9 cellular contexts compared by ENCODE assay signal in the genomic region with DNA sequence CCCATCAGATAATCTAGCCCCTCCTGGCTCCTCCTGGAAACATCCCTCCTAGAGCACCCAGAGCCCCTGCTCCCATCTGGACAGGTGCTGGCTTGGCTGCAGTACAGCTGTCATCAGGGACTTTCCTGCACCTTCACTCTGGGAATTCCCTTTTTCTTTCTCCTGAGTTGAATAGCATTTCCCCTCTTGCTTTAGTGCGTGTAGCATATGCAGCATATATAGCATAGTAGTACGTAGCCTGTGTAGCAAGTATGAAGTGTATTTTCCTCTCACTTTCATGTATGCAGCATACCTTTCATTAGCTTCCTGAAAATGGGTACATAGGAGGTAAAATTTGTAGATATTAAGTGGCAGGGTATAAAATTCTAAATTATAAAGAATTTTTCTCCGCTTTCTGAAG.
DNase-seq lines count a peak whose midpoint lies in the region; ATAC-seq and TF ChIP-seq lines count a peak whose summit lies in the region.
"Had no signal": no experiment of that assay in that cellular context is flagged by ENCODE, and none has a peak within 500 bp of the region (broad histone marks: within the 10 kb centered on the region; RNA-seq: fewer than 3 reads in every experiment).

No MANE protein-coding gene starts in this region.

- 82 to 92% (median 85%) methylated on average over 3 of the region's 3 CpGs for WGBS in stomach, 5 donors

- peaks cover 39% of the 10 kb centered on the region for H3K36me3 Mint-ChIP-seq in activated T-cell treated with anti-CD3 and anti-CD28 coated beads, Interleukin-2, amount 50 U/mL, for 4 hours (ENCODE audit: insufficient read depth)
- no peaks in the 10 kb centered on the region for H3K36me3 Mint-ChIP-seq in GM23338 (ENCODE audit: low read depth)
- peaks cover 24 to 34% of the 10 kb centered on the region in 2 donors for H3K36me3 Mint-ChIP-seq in stimulated activated naive B cell treated with anti-CD40 and anti-IgM and Interleukin-4, amounts not matched to agents 10 μg/mL and 1 μg/mL and 100 μg/mL, for 72 hours
- H3K36me3 Mint-ChIP-seq in progenitor cell of endocrine pancreas (ENCODE audit: insufficient read depth) = peaks cover 4% of the 10 kb centered on the region
- H3K36me3 Mint-ChIP-seq: WTC11 had no signal

- H3K36me3 ChIP-seq in GM23338 (ENCODE audit: insufficient read depth) = no peaks in the 10 kb centered on the region
- peaks cover 5 to 60% (median 53%) of the 10 kb centered on the region in 4 donors for H3K36me3 ChIP-seq in stomach

- H3K9me2 ChIP-seq in GM23338 (ENCODE audit: insufficient read depth) = no peaks in the 10 kb centered on the region

- no peak overlapping the region for H3K27ac ChIP-seq in GM23338 (ENCODE audit: low read depth)
- H3K27ac ChIP-seq in stomach = no peak overlapping the region

- no peak overlapping the region for H3K4me2 ChIP-seq in GM23338

- peaks cover 25% of the 10 kb centered on the region for H3K4me1 Mint-ChIP-seq in activated T-cell treated with anti-CD3 and anti-CD28 coated beads, Interleukin-2, amount 50 U/mL, for 4 hours (ENCODE audit: low read depth)
- H3K4me1 Mint-ChIP-seq in GM23338 (peaks cover 4% of the 10 kb centered on the region; the same call in 1 of the 3 replicates), progenitor cell of endocrine pancreas (ENCODE audit: low read depth) (peaks cover 3% of the 10 kb centered on the region)
- peaks cover 23 to 35% of the 10 kb centered on the region in 2 donors for H3K4me1 Mint-ChIP-seq in stimulated activated naive B cell treated with anti-CD40 and anti-IgM and Interleukin-4, amounts not matched to agents 10 μg/mL and 1 μg/mL and 100 μg/mL, for 72 hours

- H3K4me1 ChIP-seq in GM23338 (ENCODE audit: insufficient read depth) (0 out of 2 replicates have a peak, but pooled peaks cover 3% of the 10 kb centered on the region), stomach (no peaks in the 10 kb centered on the region)

- TF ChIP-seq CTCF in GM23338 (conservative IDR thresholded peaks at IDR 0.05; ENCODE audit: low read depth in 2 of 2) = no peak
- no peak for TF ChIP-seq CTCF in stomach (IDR thresholded peaks at IDR 0.05)
- TF ChIP-seq CTCF in progenitor cell of endocrine pancreas (IDR thresholded peaks at IDR 0.05; ENCODE audit: unreplicated experiment) = no peak

- H3K4me3 ChIP-seq in GM23338 (no peak overlapping the region), stomach (no peak overlapping the region)

- no peaks in the 10 kb centered on the region for H4K20me1 ChIP-seq in GM23338 (replicated peaks; ENCODE audit: insufficient read depth)

- no peaks in the 10 kb centered on the region for H3K9me3 Mint-ChIP-seq in activated T-cell treated with anti-CD3 and anti-CD28 coated beads, Interleukin-2, amount 50 U/mL, for 4 hours
- H3K9me3 Mint-ChIP-seq in GM23338 = no peaks in the 10 kb centered on the region
- H3K9me3 Mint-ChIP-seq in stimulated activated naive B cell treated with anti-CD40 and anti-IgM and Interleukin-4, amounts not matched to agents 10 μg/mL and 1 μg/mL and 100 μg/mL, for 72 hours = no peaks in the 10 kb centered on the region
- H3K9me3 Mint-ChIP-seq in progenitor cell of endocrine pancreas (ENCODE audit: low read depth) = no peaks in the 10 kb centered on the region
- H3K9me3 Mint-ChIP-seq: WTC11 had no signal

- no peak for TF ChIP-seq POLR2A in stomach (IDR thresholded peaks at IDR 0.05)

- no peaks in the 10 kb centered on the region for H3K27me3 Mint-ChIP-seq in activated T-cell treated with anti-CD3 and anti-CD28 coated beads, Interleukin-2, amount 50 U/mL, for 4 hours (ENCODE audit: low read depth)
- H3K27me3 Mint-ChIP-seq in GM23338 (ENCODE audit: insufficient read depth, low read depth, poor library complexity) (no peaks in the 10 kb centered on the region), progenitor cell of endocrine pancreas (no peaks in the 10 kb centered on the region)
- H3K27me3 Mint-ChIP-seq in stimulated activated naive B cell treated with anti-CD40 and anti-IgM and Interleukin-4, amounts not matched to agents 10 μg/mL and 1 μg/mL and 100 μg/mL, for 72 hours = no peaks in the 10 kb centered on the region

- ATAC-seq in activated T-cell treated with anti-CD3 and anti-CD28 coated beads, Interleukin-2, amount 50 U/mL, for 4 hours = peak; percentile 80
- no peak; the same call in 2 of the 3 replicates for ATAC-seq in GM23338
- peak; percentile 95 for ATAC-seq in HG03558 (IDR thresholded peaks at IDR 0.05; ENCODE audit: extremely low read depth, unreplicated experiment)
- ATAC-seq in stimulated activated naive B cell treated with anti-CD40 and anti-IgM and Interleukin-4, amounts not matched to agents 10 μg/mL and 1 μg/mL and 100 μg/mL, for 72 hours (replicated peaks) = peak; percentile 99
- ATAC-seq: WTC11 had no signal

- H3K9me3 ChIP-seq in stomach = no peaks in the 10 kb centered on the region

- H3K4me3 Mint-ChIP-seq in activated T-cell treated with anti-CD3 and anti-CD28 coated beads, Interleukin-2, amount 50 U/mL, for 4 hours = no peak overlapping the region
- H3K4me3 Mint-ChIP-seq in GM23338 (no peak overlapping the region), progenitor cell of endocrine pancreas (ENCODE audit: low read depth) (no peak overlapping the region)
- H3K4me3 Mint-ChIP-seq in stimulated activated naive B cell treated with anti-CD40 and anti-IgM and Interleukin-4, amounts not matched to agents 10 μg/mL and 1 μg/mL and 100 μg/mL, for 72 hours = peak overlapping the region; percentile 47 to 63
- H3K4me3 Mint-ChIP-seq: WTC11 had no signal

- H3K79me2 ChIP-seq in GM23338 (replicated peaks; ENCODE audit: insufficient read depth) = no peaks in the 10 kb centered on the region

- H3K27ac Mint-ChIP-seq in GM23338 (0 out of 2 replicates have a peak overlapping the region, but pooled peaks have one; percentile 18), progenitor cell of endocrine pancreas (no peak overlapping the region)
- H3K27ac Mint-ChIP-seq in stimulated activated naive B cell treated with anti-CD40 and anti-IgM and Interleukin-4, amounts not matched to agents 10 μg/mL and 1 μg/mL and 100 μg/mL, for 72 hours = peak overlapping the region; percentile 97
- H3K27ac Mint-ChIP-seq: WTC11 had no signal

- intact Hi-C loops in stomach (cut with DNase I; ENCODE audit: low total_unique reads) = no loop called here

- DNase-seq in activated T-cell treated with anti-CD3 and anti-CD28 coated beads, Interleukin-2, amount 50 U/mL, for 4 hours = no peak
- no peak for DNase-seq in activated T-cell treated with anti-CD3 and anti-CD28 coated beads, Interleukin-2, amount 50 U/mL, for 1 hour
- no peak for DNase-seq in GM23338 (ENCODE audit: low spot score)
- peak; percentile 60 for DNase-seq in stimulated activated naive B cell treated with anti-CD40 and anti-IgM and Interleukin-4, amounts not matched to agents 10 μg/mL and 1 μg/mL and 100 μg/mL, for 72 hours
- no peak for DNase-seq in HCEC 1CT
- DNase-seq in stomach = no peak
- DNase-seq in progenitor cell of endocrine pancreas (ENCODE audit: low spot score, unreplicated experiment) = no peak

- no peak for TF ChIP-seq EP300 in stomach (IDR thresholded peaks at IDR 0.05)

- H3F3A ChIP-seq in GM23338 (replicated peaks; ENCODE audit: low read depth) = no peaks in the 10 kb centered on the region

- no peak overlapping the region for H2AFZ ChIP-seq in GM23338

- H3K27me3 ChIP-seq in GM23338 (ENCODE audit: insufficient read depth) (no peaks in the 10 kb centered on the region), stomach (no peaks in the 10 kb centered on the region)

TF ChIP-seq in GM23338, 12 proteins besides CTCF, POLR2A, EP300 and RAD21:
- no peak for TF ChIP-seq POLR2AphosphoS5 (IDR thresholded peaks at IDR 0.05; ENCODE audit: low read depth)
- TF ChIP-seq EZH2 (IDR thresholded peaks at IDR 0.05; ENCODE audit: low read depth, unreplicated experiment) = no peak
- no peak for TF ChIP-seq NANOG (IDR thresholded peaks at IDR 0.05; ENCODE audit: borderline replicate concordance)

Comparison
In these comparisons a context has a peak if more than half of its experiments do, and no peak if none do; other contexts are left out.
1. H3K4me3 Mint-ChIP-seq: peak in stimulated activated naive B cell treated with anti-CD40 and anti-IgM and Interleukin-4, amounts not matched to agents 10 μg/mL and 1 μg/mL and 100 μg/mL, for 72 hours (2 of 2); none in activated T-cell treated with anti-CD3 and anti-CD28 coated beads, Interleukin-2, amount 50 U/mL, for 4 hours (single experiment), GM23338 (single experiment) and progenitor cell of endocrine pancreas (single experiment).